Comparison of ENCODE assay signal across 2 cellular contexts in genomic region chr3:183116051-183116614, GRCh38.
TF ChIP-seq lines count a peak whose summit lies in the region.

No MANE protein-coding gene starts in this region.

TF ChIP-seq in HCT116, 20 proteins besides CTCF, POLR2A, EP300 and RAD21:
- TF ChIP-seq EZH2phosphoT487 (IDR thresholded peaks at IDR 0.05; ENCODE audit: borderline replicate concordance): no peak
- TF ChIP-seq FOSL1 (IDR thresholded peaks at IDR 0.05; ENCODE audit: low read depth): no peak
- TF ChIP-seq YY1 (IDR thresholded peaks at IDR 0.05; ENCODE audit: extremely low read depth, insufficient replicate concordance, low read depth, low read length): no peak
- no peak for TF ChIP-seq EZH2 (IDR thresholded peaks at IDR 0.05)
- TF ChIP-seq TCF7L2 (IDR thresholded peaks at IDR 0.05; ENCODE audit: borderline replicate concordance, extremely low read depth, insufficient read depth, insufficient read length): no peak
- no peak for TF ChIP-seq ATF3 (IDR thresholded peaks at IDR 0.05)

TF ChIP-seq in K562, 482 proteins besides CTCF, POLR2A, EP300 and RAD21:
- no peak for TF ChIP-seq NCOA6 (IDR thresholded peaks at IDR 0.05)
- TF ChIP-seq ELK1 (CRISPR knock-in tag; IDR thresholded peaks at IDR 0.05): no peak
- TF ChIP-seq MYBL2 (IDR thresholded peaks at IDR 0.05; ENCODE audit: low read depth): no peak
- TF ChIP-seq MYBL2 (CRISPR knock-in tag; IDR thresholded peaks at IDR 0.05; ENCODE audit: borderline replicate concordance): no peak
- no peak for TF ChIP-seq GATA2 (CRISPR knock-in tag; IDR thresholded peaks at IDR 0.05)
- no peak for TF ChIP-seq RBM14 (IDR thresholded peaks at IDR 0.05; ENCODE audit: borderline replicate concordance, insufficient read depth, low read depth, low read length)
- peak; percentile 21 for TF ChIP-seq CTCFL (IDR thresholded peaks at IDR 0.05; ENCODE audit: borderline replicate concordance, insufficient read depth, low read depth, low read length, poor library complexity, severe bottlenecking)
- TF ChIP-seq BHLHE40 (IDR thresholded peaks at IDR 0.05; ENCODE audit: low read length): no peak
- TF ChIP-seq NBN (IDR thresholded peaks at IDR 0.05; ENCODE audit: low read depth): no peak
- TF ChIP-seq SMAD4 (CRISPR knock-in tag; conservative IDR thresholded peaks at IDR 0.05): no peak
- no peak for TF ChIP-seq HMBOX1 (IDR thresholded peaks at IDR 0.05)
- TF ChIP-seq MNT (conservative IDR thresholded peaks at IDR 0.05): no peak
- TF ChIP-seq ZC3H8 (IDR thresholded peaks at IDR 0.05): no peak
- TF ChIP-seq ZNF79 (CRISPR knock-in tag; IDR thresholded peaks at IDR 0.05; ENCODE audit: low read depth): no peak
- TF ChIP-seq TAF1 (IDR thresholded peaks at IDR 0.05; ENCODE audit: control insufficient read depth, extremely low read depth, insufficient read depth, low read length, severe bottlenecking): no peak
- TF ChIP-seq U2AF2 (optimal IDR thresholded peaks at IDR 0.05; ENCODE audit: low read depth, low read length): no peak
- TF ChIP-seq ZNF699 (CRISPR knock-in tag; IDR thresholded peaks at IDR 0.05; ENCODE audit: insufficient replicate concordance): no peak
- TF ChIP-seq ZNF41 (CRISPR knock-in tag; conservative IDR thresholded peaks at IDR 0.05): no peak
- no peak for TF ChIP-seq SNRNP70 (optimal IDR thresholded peaks at IDR 0.05; ENCODE audit: low read depth, low read length)
- no peak for TF ChIP-seq ETV1 (tag; conservative IDR thresholded peaks at IDR 0.05; ENCODE audit: low read depth)
- no peak for TF ChIP-seq PYGO2 (tag; IDR thresholded peaks at IDR 0.05)
- peak; percentile 72 for TF ChIP-seq RFX1 (IDR thresholded peaks at IDR 0.05)
- TF ChIP-seq ZNF76 (CRISPR knock-in tag; IDR thresholded peaks at IDR 0.05; ENCODE audit: borderline replicate concordance): no peak
- no peak for TF ChIP-seq NEUROD1 (IDR thresholded peaks at IDR 0.05; ENCODE audit: borderline replicate concordance, low read depth, low read length, partially characterized antibody)
- peak; percentile 31; the same call in 1 of the 2 replicates for TF ChIP-seq PKNOX1 (IDR thresholded peaks at IDR 0.05)
- TF ChIP-seq BCL6 (CRISPR knock-in tag; IDR thresholded peaks at IDR 0.05): no peak
- TF ChIP-seq PHF20 (IDR thresholded peaks at IDR 0.05; ENCODE audit: partially characterized antibody): no peak
- TF ChIP-seq PTBP1 (IDR thresholded peaks at IDR 0.05; ENCODE audit: low read depth, low read length): no peak
- no peak for TF ChIP-seq XRCC3 (IDR thresholded peaks at IDR 0.05)
- TF ChIP-seq MAX (CRISPR knock-in tag; IDR thresholded peaks at IDR 0.05): no peak
- TF ChIP-seq ZBTB2 (IDR thresholded peaks at IDR 0.05): peak; percentile 89; the same call in 1 of the 2 replicates
- no peak for TF ChIP-seq MXI1 (IDR thresholded peaks at IDR 0.05; ENCODE audit: low read depth, low read length)
- peak; percentile 88 for TF ChIP-seq MEIS2 (IDR thresholded peaks at IDR 0.05; ENCODE audit: partially characterized antibody)
- TF ChIP-seq RBM39 (optimal IDR thresholded peaks at IDR 0.05; ENCODE audit: low read depth, low read length): no peak
- no peak for TF ChIP-seq ZBTB34 (CRISPR knock-in tag; IDR thresholded peaks at IDR 0.05)
- TF ChIP-seq TRIM25 (IDR thresholded peaks at IDR 0.05; ENCODE audit: borderline replicate concordance): no peak
- peak; percentile 96 for TF ChIP-seq NRF1 (conservative IDR thresholded peaks at IDR 0.05 in 1 of 2, IDR thresholded peaks at IDR 0.05 in 1 of 2)
- TF ChIP-seq HDAC6 (IDR thresholded peaks at IDR 0.05; ENCODE audit: low read depth, low read length): peak; percentile 19; the same call in 1 of the 2 replicates
